ENCODE assay signal across 19 cellular contexts in the genomic region with DNA sequence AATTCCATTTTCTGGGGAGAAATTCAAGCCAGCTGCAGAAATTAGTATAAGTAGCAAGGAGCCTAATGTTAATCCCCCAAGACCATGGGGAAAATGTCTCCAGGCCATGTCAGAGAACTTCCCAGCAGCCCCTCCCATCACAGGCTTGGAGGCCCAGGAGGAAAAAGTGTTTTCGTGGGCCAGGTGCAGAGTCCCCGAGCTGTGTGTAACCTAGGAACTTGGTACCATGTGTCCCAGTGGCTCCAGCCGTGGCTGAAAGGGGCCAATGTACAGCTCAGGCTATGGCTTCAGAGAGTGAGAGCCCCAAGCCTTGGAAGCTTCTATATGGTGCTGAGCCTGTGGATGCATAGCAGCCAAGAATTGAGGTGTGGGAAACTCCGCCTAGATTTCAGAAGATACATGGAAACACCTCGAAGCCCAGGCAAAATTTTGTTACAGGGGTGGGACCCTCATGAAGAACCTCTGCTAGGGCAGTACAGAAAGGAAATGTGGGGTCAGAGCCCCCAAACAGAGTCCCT.
"Had no signal": no experiment of that assay in that cellular context is flagged by ENCODE, and none has a peak within 500 bp of the region (broad histone marks: within the 10 kb centered on the region; RNA-seq: fewer than 3 reads in every experiment).

No MANE protein-coding gene starts in this region.

- H3K27ac ChIP-seq: foreskin keratinocyte, left ventricle myocardium inferior, lower lobe of right lung, psoas muscle, right lobe of liver, stomach, thoracic aorta, transverse colon had no signal

- H3K4me3 ChIP-seq: left ventricle myocardium inferior, lower lobe of right lung, psoas muscle, right lobe of liver, stomach, thoracic aorta, transverse colon had no signal

- H3K27me3 ChIP-seq: right lobe of liver had no signal

- DNase-seq: cortex of kidney; effector memory CD8-positive, alpha-beta T cell; foreskin keratinocyte; immature natural killer cell; left cardiac atrium; left ventricle myocardium inferior; lower lobe of right lung; nephron progenitor cell; psoas muscle; retina; right lobe of liver; stimulated activated CD4-positive, alpha-beta T cell treated with anti-CD3 and anti-CD28 coated beads, Interleukin-15, amount 100 ng/mL, for 24 hours; stimulated activated CD4-positive, alpha-beta T cell treated with anti-CD3 and anti-CD28 coated beads, Interleukin-1b, Interleukin-23, amount 100 ng/mL, for 48 hours; stimulated activated CD4-positive, alpha-beta T cell treated with anti-CD3 and anti-CD28 coated beads, Interleukin-4, amount 100 ng/mL, for 24 hours; stimulated activated naive B cell treated with anti-CD40 and anti-IgM and Interleukin-4, amounts not matched to agents 10 μg/mL and 1 μg/mL and 100 μg/mL, for 72 hours; stomach; substantia nigra; transverse colon had no signal

- H3K9me3 ChIP-seq: lower lobe of right lung, right lobe of liver, thoracic aorta, transverse colon had no signal

- ATAC-seq: effector memory CD8-positive, alpha-beta T cell; foreskin keratinocyte; left cardiac atrium; lower lobe of right lung; psoas muscle; right lobe of liver; stimulated activated naive B cell treated with anti-CD40 and anti-IgM and Interleukin-4, amounts not matched to agents 10 μg/mL and 1 μg/mL and 100 μg/mL, for 72 hours had no signal

- H3K36me3 ChIP-seq: left ventricle myocardium inferior, lower lobe of right lung, right lobe of liver, stomach, thoracic aorta, transverse colon had no signal

- H3K4me1 ChIP-seq: foreskin keratinocyte, left ventricle myocardium inferior, lower lobe of right lung, psoas muscle, right lobe of liver, stomach, transverse colon had no signal
